Comparison of ENCODE assay signal across 8 cellular contexts in the genomic region with DNA sequence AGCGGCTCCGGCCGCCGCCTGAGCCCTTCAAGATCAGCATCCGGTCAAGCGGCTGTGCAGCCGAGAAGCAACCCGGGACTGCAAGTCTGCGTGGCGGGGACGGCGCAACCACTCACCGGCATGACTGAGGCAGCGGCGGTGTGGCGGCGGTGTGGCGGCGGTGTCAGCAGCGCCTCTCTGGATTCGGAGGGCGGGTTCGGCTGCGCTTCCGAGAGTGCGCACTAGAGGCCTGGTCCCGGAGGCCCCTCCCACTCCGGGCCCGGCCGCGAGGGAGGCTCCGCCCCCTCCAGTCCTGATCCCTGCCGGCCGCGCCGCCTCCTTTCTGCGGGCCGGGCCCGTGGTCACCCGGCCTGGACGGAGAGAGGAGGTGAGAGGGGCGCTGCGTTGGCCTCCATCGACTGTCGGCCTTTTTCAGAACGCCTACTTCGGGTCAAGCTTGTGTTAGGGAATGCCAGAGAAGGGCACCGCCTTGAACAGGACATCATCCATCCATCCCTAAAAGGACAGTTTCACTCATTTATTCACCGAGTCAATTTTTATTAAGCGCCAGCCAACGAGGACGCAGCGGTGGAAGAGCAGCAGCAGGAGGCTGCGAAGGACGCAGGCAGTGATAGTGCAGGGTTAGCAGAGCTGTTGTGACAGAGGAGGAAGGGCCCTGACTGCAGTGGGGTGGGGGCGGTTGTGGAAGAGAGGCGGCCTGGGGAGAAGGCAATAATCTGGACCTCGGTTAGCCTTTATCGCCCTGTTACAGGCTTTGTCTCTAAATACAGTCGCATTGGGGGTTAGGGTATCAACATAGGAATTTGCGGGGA. TPM values are rescaled to one million over a fixed set of nuclear protein-coding genes. Genes with fewer than 3 reads are reported as not detected.
DNase-seq lines count a peak whose midpoint lies in the region; ATAC-seq and TF ChIP-seq lines count a peak whose summit lies in the region.

Gene ATOX1 (minus strand): TSS at position 202 of the 812 bp plus-strand sequence. CDS start 80 bp downstream, at position 122.

- peaks cover 32% of the 10 kb centered on the region for H3K4me1 Mint-ChIP-seq in T-helper 2 cell treated with Interferon-gamma antibody and Interleukin-4, amounts not matched to agents 5 μg/mL and 100 μg/mL, for 36 hours (ENCODE audit: low read depth)

- H3K4me3 ChIP-seq in ascending aorta (peak within 1 kb of the TSS; percentile 80 to 94), right cardiac atrium (ENCODE audit: low read length) (peak within 1 kb of the TSS; percentile 95), aorta (ENCODE audit: low read length in 2 of 2) (peak within 1 kb of the TSS; percentile 84 to 86)

- H3K4me1 ChIP-seq in ascending aorta, result peaks cover 9 to 14% of the 10 kb centered on the region in 2 donors
- peaks cover 10% of the 10 kb centered on the region for H3K4me1 ChIP-seq in right cardiac atrium (ENCODE audit: control insufficient read depth, insufficient read depth, low read length)
- no peaks in the 10 kb centered on the region for H3K4me1 ChIP-seq in aorta (ENCODE audit: control insufficient read depth in 1 of 2, insufficient read depth in 2 of 2, low read length in 2 of 2)

- H3K4me3 Mint-ChIP-seq in T-helper 2 cell treated with Interferon-gamma antibody and Interleukin-4, amounts not matched to agents 5 μg/mL and 100 μg/mL, for 36 hours, result peak within 1 kb of the TSS; percentile 96

- TF ChIP-seq POLR2A in GM15510 (IDR thresholded peaks at IDR 0.05; ENCODE audit: borderline replicate concordance, extremely low read depth, insufficient read length), result peak; percentile 98

- H3K36me3 Mint-ChIP-seq in T-helper 2 cell treated with Interferon-gamma antibody and Interleukin-4, amounts not matched to agents 5 μg/mL and 100 μg/mL, for 36 hours (ENCODE audit: low read depth), result peaks cover 7% of the 10 kb centered on the region

- H3K27ac Mint-ChIP-seq in T-helper 2 cell treated with Interferon-gamma antibody and Interleukin-4, amounts not matched to agents 5 μg/mL and 100 μg/mL, for 36 hours, result peak within 1 kb of the TSS; percentile 94

- intact Hi-C loops in ascending aorta (cut with DNase I), result loop anchor here (1.0 kb wide), 1 partner anchor 13 kb away; the partner anchor contains the start of gene G3BP1
- intact Hi-C loops in right cardiac atrium (cut with DNase I), result no loop called here
- intact Hi-C loops in aorta (cut with DNase I), result loop anchor here (1.0 to 5.0 kb wide), 3 partner anchors 12 to 589 kb away; partner anchors contain the start of gene G3BP1 (in 1 of the 2)

- H3K9me3 ChIP-seq in ascending aorta (no peaks in the 10 kb centered on the region), right cardiac atrium (ENCODE audit: control insufficient read depth, low read length) (no peaks in the 10 kb centered on the region), aorta (ENCODE audit: control insufficient read depth, low read length) (no peaks in the 10 kb centered on the region)

- H3K27ac ChIP-seq in ascending aorta (peak within 1 kb of the TSS; percentile 81 to 85), right cardiac atrium (ENCODE audit: low read length) (peak within 1 kb of the TSS; percentile 71), aorta (ENCODE audit: low read depth in 1 of 2, low read length in 2 of 2) (peak within 1 kb of the TSS; percentile 31 to 82)

- H3K27me3 Mint-ChIP-seq in T-helper 2 cell treated with Interferon-gamma antibody and Interleukin-4, amounts not matched to agents 5 μg/mL and 100 μg/mL, for 36 hours (ENCODE audit: low read depth), result peaks cover 2% of the 10 kb centered on the region

- DNase-seq in NCI-H128 (lab: John Stamatoyannopoulos, UW; ENCODE audit: unreplicated experiment), result peak; percentile 61
- DNase-seq in T-helper 2 cell treated with Interferon-gamma antibody and Interleukin-4, amounts not matched to agents 5 μg/mL and 100 μg/mL, for 36 hours (ENCODE audit: low spot score), result peak; percentile 92
- peak; percentile 74 to 96 for DNase-seq in ascending aorta (ENCODE audit: low spot score in 2 of 2)
- DNase-seq in right cardiac atrium, result peak; percentile 94 to 97 (median 97)
- peak; percentile 65 for DNase-seq in renal cortical epithelial cell (ENCODE audit: low read depth)
- DNase-seq in aorta, result peak; percentile 95 to 97

- ATAC-seq in HG02678 (IDR thresholded peaks at IDR 0.05; ENCODE audit: unreplicated experiment) (peak; percentile 96), right cardiac atrium (peak; percentile 99), aorta (ENCODE audit: low FRiP score) (peak; percentile 100)

- H3K27me3 ChIP-seq in ascending aorta (no peaks in the 10 kb centered on the region), right cardiac atrium (ENCODE audit: control insufficient read depth, insufficient read depth) (no peaks in the 10 kb centered on the region), aorta (ENCODE audit: control insufficient read depth in 1 of 2, insufficient read depth in 2 of 2, low read length in 1 of 2) (no peaks in the 10 kb centered on the region)

- 3% methylated on average over 61 of the region's 61 CpGs for WGBS in right cardiac atrium
- WGBS in aorta, 2 donors, result 2 to 3% methylated on average over 61 of the region's 61 CpGs

- peak in 2 of 3 experiments; percentile 29 to 42 for TF ChIP-seq CTCF in ascending aorta (IDR thresholded peaks at IDR 0.05)

- H3K9me3 Mint-ChIP-seq in T-helper 2 cell treated with Interferon-gamma antibody and Interleukin-4, amounts not matched to agents 5 μg/mL and 100 μg/mL, for 36 hours, result no peaks in the 10 kb centered on the region

- no peaks in the 10 kb centered on the region for H3K36me3 ChIP-seq in ascending aorta
- H3K36me3 ChIP-seq in aorta (ENCODE audit: control insufficient read depth in 1 of 2, insufficient read depth in 2 of 2, low read length in 1 of 2), result no peaks in the 10 kb centered on the region

RNA-seq across cellular contexts. Expression of gene ATOX1, which starts in this region (rescaled TPM):
- total RNA-seq in ascending aorta, result 179 TPM
- total RNA-seq in right cardiac atrium, result 10 to 100 TPM; 61.0 to 80.3 (median 75.1) TPM
- polyA plus RNA-seq in right cardiac atrium, result 135 TPM
- 69.1 and 78.5 TPM in 2 replicates for total RNA-seq in renal cortical epithelial cell
- 10 to 100 TPM; 61.7 to 64.7 TPM for total RNA-seq in aorta
- 100 to 1,000 TPM; 168 to 210 TPM for polyA plus RNA-seq in aorta

Comparison
In these comparisons a context has a peak if more than half of its experiments do, and no peak if none do; other contexts are left out.
1. Peak in every context shown above with its lines: DNase-seq, ATAC-seq, H3K4me3 ChIP-seq and H3K27ac ChIP-seq.
2. intact Hi-C loops: an anchor here in ascending aorta (1.0 kb wide) and aorta (1.0 to 5.0 kb wide); none called in right cardiac atrium.